8 cellular contexts compared by ENCODE assay signal in genomic region chr3:50519471-50520089, GRCh38. TPM values are rescaled to one million over a fixed set of nuclear protein-coding genes. Genes with fewer than 3 reads are reported as not detected.
DNase-seq lines count a peak whose midpoint lies in the region; ATAC-seq, FAIRE-seq and TF ChIP-seq lines count a peak whose summit lies in the region.

No MANE protein-coding gene starts in this region.

- peaks cover 8% of the 10 kb centered on the region for H3K27me3 Mint-ChIP-seq in endothelial cell (ENCODE audit: unreplicated experiment)
- no peaks in the 10 kb centered on the region for H3K27me3 Mint-ChIP-seq in natural killer cell treated with Interleukin-12 subunit alpha and Interleukin-12 subunit beta and Interleukin-15 and Interleukin-18, amount 100 ng/mL, for 72 hours

- H3K9me3 ChIP-seq in BLaER1 treated with 17β-estradiol and CSF1 and Interleukin-3, amounts not matched to agents 10 nM and 100 nM (replicated peaks in 1 of 11) = no peaks in the 10 kb centered on the region

- peak; percentile 87 for TF ChIP-seq CTCF in endothelial cell (IDR thresholded peaks at IDR 0.05; ENCODE audit: unreplicated experiment)

- no peak overlapping the region for H3K4me3 ChIP-seq in BLaER1 treated with 17β-estradiol and CSF1 and Interleukin-3, amounts not matched to agents 10 nM and 100 nM

- peak; percentile 46 to 63 for ATAC-seq in natural killer cell treated with Interleukin-12 subunit alpha and Interleukin-12 subunit beta and Interleukin-15 and Interleukin-18, amount 100 ng/mL, for 72 hours
- no peak for ATAC-seq in GM21367 (IDR thresholded peaks at IDR 0.05; ENCODE audit: unreplicated experiment)

- H3K9ac ChIP-seq in BLaER1 treated with 17β-estradiol and CSF1 and Interleukin-3, amounts not matched to agents 10 nM and 100 nM = no peak overlapping the region

- no peak overlapping the region for H3K4me3 Mint-ChIP-seq in endothelial cell (ENCODE audit: unreplicated experiment)
- H3K4me3 Mint-ChIP-seq in natural killer cell treated with Interleukin-12 subunit alpha and Interleukin-12 subunit beta and Interleukin-15 and Interleukin-18, amount 100 ng/mL, for 72 hours = no peak overlapping the region

- peaks cover 15% of the 10 kb centered on the region for H3K4me1 Mint-ChIP-seq in endothelial cell (ENCODE audit: unreplicated experiment)
- peaks cover 8 to 10% of the 10 kb centered on the region in 2 donors for H3K4me1 Mint-ChIP-seq in natural killer cell treated with Interleukin-12 subunit alpha and Interleukin-12 subunit beta and Interleukin-15 and Interleukin-18, amount 100 ng/mL, for 72 hours (ENCODE audit: low read depth in 2 of 2)

- TF ChIP-seq POLR2A in H54 (IDR thresholded peaks at IDR 0.05; ENCODE audit: low read depth, low read length) = no peak

- no peaks in the 10 kb centered on the region for H3K27me3 ChIP-seq in BLaER1 treated with 17β-estradiol and CSF1 and Interleukin-3, amounts not matched to agents 10 nM and 100 nM

- H3K4me1 ChIP-seq in BLaER1 treated with 17β-estradiol and CSF1 and Interleukin-3, amounts not matched to agents 10 nM and 100 nM = peaks cover 43 to 93% (median 85%) of the 10 kb centered on the region in 10 experiments

- H3K27ac ChIP-seq in BLaER1 treated with 17β-estradiol and CSF1 and Interleukin-3, amounts not matched to agents 10 nM and 100 nM = no peak overlapping the region

- peak; percentile 78 for FAIRE-seq in H54 (lab: Jason Lieb, UNC)

- no peak overlapping the region for H3K27ac Mint-ChIP-seq in endothelial cell (ENCODE audit: unreplicated experiment)
- peak overlapping the region in 1 of 2 donors; percentile 17 for H3K27ac Mint-ChIP-seq in natural killer cell treated with Interleukin-12 subunit alpha and Interleukin-12 subunit beta and Interleukin-15 and Interleukin-18, amount 100 ng/mL, for 72 hours

- no peaks in the 10 kb centered on the region for H3K36me3 ChIP-seq in BLaER1 treated with 17β-estradiol and CSF1 and Interleukin-3, amounts not matched to agents 10 nM and 100 nM

- no peaks in the 10 kb centered on the region for H3K36me3 Mint-ChIP-seq in endothelial cell (ENCODE audit: low read depth, unreplicated experiment)
- no peaks in the 10 kb centered on the region for H3K36me3 Mint-ChIP-seq in natural killer cell treated with Interleukin-12 subunit alpha and Interleukin-12 subunit beta and Interleukin-15 and Interleukin-18, amount 100 ng/mL, for 72 hours

- H3K4me2 ChIP-seq in BLaER1 treated with 17β-estradiol and CSF1 and Interleukin-3, amounts not matched to agents 10 nM and 100 nM = peak overlapping the region in 9 of 11 experiments; percentile 2 to 96 (median 52); a peak in 16 of 22 replicates

- DNase-seq in H54 (ENCODE audit: insufficient read length, low spot score) (peak; percentile 77), NCI-H748 (lab: John Stamatoyannopoulos, UW; ENCODE audit: unreplicated experiment) (peak; percentile 46), endothelial cell (ENCODE audit: low spot score) (peak; percentile 76), stromal cell of bone marrow (ENCODE audit: low read depth) (peak; percentile 11)
- DNase-seq in activated CD8-positive, alpha-beta memory T cell treated with anti-CD3 and anti-CD28 coated beads for 48 hours (ENCODE audit: low read depth in 2 of 3, low spot score in 2 of 3) = peak; percentile 42 to 69 (median 57)
- DNase-seq in natural killer cell treated with Interleukin-12 subunit alpha and Interleukin-12 subunit beta and Interleukin-15 and Interleukin-18, amount 100 ng/mL, for 72 hours (ENCODE audit: low spot score) = peak; percentile 73

- H4K20me1 ChIP-seq in BLaER1 treated with 17β-estradiol and CSF1 and Interleukin-3, amounts not matched to agents 10 nM and 100 nM = peaks cover 0 to 6% (median 0%) of the 10 kb centered on the region in 11 experiments; a peak in 3 of 22 replicates

- H3K9me3 Mint-ChIP-seq in endothelial cell (ENCODE audit: unreplicated experiment) = no peaks in the 10 kb centered on the region
- no peaks in the 10 kb centered on the region for H3K9me3 Mint-ChIP-seq in natural killer cell treated with Interleukin-12 subunit alpha and Interleukin-12 subunit beta and Interleukin-15 and Interleukin-18, amount 100 ng/mL, for 72 hours

RNA-seq across cellular contexts. Expression of gene CACNA2D2, which starts 16.1 kb away (rescaled TPM):
- 17.3 TPM for total RNA-seq in endothelial cell (ENCODE audit: unreplicated experiment)
- total RNA-seq in natural killer cell treated with Interleukin-12 subunit alpha and Interleukin-12 subunit beta and Interleukin-15 and Interleukin-18, amount 100 ng/mL, for 72 hours = 1 to 10 TPM; 1.6 to 1.7 TPM

RNA-seq across cellular contexts. Expression of gene C3orf18, which starts 48.0 kb away (rescaled TPM):
- 4.0 TPM for total RNA-seq in endothelial cell (ENCODE audit: unreplicated experiment)
- 1 to 10 TPM; 5.1 to 6.2 TPM for total RNA-seq in natural killer cell treated with Interleukin-12 subunit alpha and Interleukin-12 subunit beta and Interleukin-15 and Interleukin-18, amount 100 ng/mL, for 72 hours

RNA-seq across cellular contexts. Expression of gene HEMK1, which starts 49.7 kb away (rescaled TPM):
- 10.9 TPM for total RNA-seq in endothelial cell (ENCODE audit: unreplicated experiment)
- total RNA-seq in natural killer cell treated with Interleukin-12 subunit alpha and Interleukin-12 subunit beta and Interleukin-15 and Interleukin-18, amount 100 ng/mL, for 72 hours = 10 to 100 TPM; 31.5 to 48.4 TPM

Comparison
In these comparisons a context has a peak if more than half of its experiments do, and no peak if none do; other contexts are left out.
1. DNase-seq: peak in every context shown above with its lines; median percentile 77 in H54; 76 in endothelial cell; 73 in natural killer cell treated with Interleukin-12 subunit alpha and Interleukin-12 subunit beta and Interleukin-15 and Interleukin-18, amount 100 ng/mL, for 72 hours; 57 in activated CD8-positive, alpha-beta memory T cell treated with anti-CD3 and anti-CD28 coated beads for 48 hours; 46 in NCI-H748; 11 in stromal cell of bone marrow.